Comparison of ENCODE assay signal across 15 cellular contexts in genomic region chr5:135193213-135194125, GRCh38.
DNase-seq lines count a peak whose midpoint lies in the region; ATAC-seq and TF ChIP-seq lines count a peak whose summit lies in the region.
"Had no signal": no experiment of that assay in that cellular context is flagged by ENCODE, and none has a peak within 500 bp of the region (broad histone marks: within the 10 kb centered on the region; RNA-seq: fewer than 3 reads in every experiment).

No MANE protein-coding gene starts in this region.

- ATAC-seq in HG03025 (IDR thresholded peaks at IDR 0.05; ENCODE audit: low FRiP score, unreplicated experiment) (no peak), HG02840 (IDR thresholded peaks at IDR 0.05; ENCODE audit: low FRiP score, unreplicated experiment) (no peak)
- ATAC-seq: stimulated activated effector memory CD8-positive, alpha-beta T cell treated with anti-CD3 and anti-CD28 coated beads, Interleukin-12 subunit alpha, Interleukin-12 subunit beta, amount 100 ng/mL, for 72 hours had no signal

- H3K27me3 ChIP-seq in dorsolateral prefrontal cortex: peaks cover 0 to 24% (median 0%) of the 10 kb centered on the region in 45 donors
- H3K27me3 ChIP-seq: BE2C had no signal

- TF ChIP-seq CTCF in AG10803 (conservative IDR thresholded peaks at IDR 0.05; ENCODE audit: low read length): no peak
- no peak for TF ChIP-seq CTCF in coronary artery (IDR thresholded peaks at IDR 0.05)
- TF ChIP-seq CTCF in dorsolateral prefrontal cortex (IDR thresholded peaks at IDR 0.05 in 54 of 56, conservative IDR thresholded peaks at IDR 0.05 in 2 of 56; ENCODE audit: low read depth in 1 of 56, partially characterized antibody in 56 of 56): no peak

- H3K4me3 ChIP-seq in AG10803 (ENCODE audit: low read length) (no peak overlapping the region), coronary artery (no peak overlapping the region), dorsolateral prefrontal cortex (no peak overlapping the region)

- DNase-seq in AG10803 (ENCODE audit: low read depth): peak; percentile 30
- peak; percentile 69 for DNase-seq in HT1080 (ENCODE audit: low read depth)
- peak; percentile 53 for DNase-seq in coronary artery (ENCODE audit: low spot score)
- peak; percentile 0 for DNase-seq in kidney glomerular epithelial cell (lab: John Stamatoyannopoulos, UW)
- DNase-seq in dorsolateral prefrontal cortex: no peak
- no peak for DNase-seq in CD1c-positive myeloid dendritic cell (ENCODE audit: extremely low spot score)
- DNase-seq: BE2C; cerebellar nuclear complex; NCI-H146; NCI-H69; stimulated activated CD4-positive, alpha-beta T cell treated with anti-CD3 and anti-CD28 coated beads, Interleukin-4, amount 100 ng/mL, for 24 hours; T-helper 9 cell had no signal

- intact Hi-C loops in dorsolateral prefrontal cortex (cut with DNase I): no loop called here

- H3K27ac ChIP-seq in coronary artery (no peak overlapping the region), dorsolateral prefrontal cortex (no peak overlapping the region)

Comparison
In these comparisons a context has a peak if more than half of its experiments do, and no peak if none do; other contexts are left out.
1. DNase-seq: peak in AG10803 (single experiment), HT1080 (single experiment), coronary artery (single experiment) and kidney glomerular epithelial cell (single experiment); none in dorsolateral prefrontal cortex (0 of 10) and CD1c-positive myeloid dendritic cell (single experiment).